Comparison of ENCODE assay signal across 8 cellular contexts in the genomic region with DNA sequence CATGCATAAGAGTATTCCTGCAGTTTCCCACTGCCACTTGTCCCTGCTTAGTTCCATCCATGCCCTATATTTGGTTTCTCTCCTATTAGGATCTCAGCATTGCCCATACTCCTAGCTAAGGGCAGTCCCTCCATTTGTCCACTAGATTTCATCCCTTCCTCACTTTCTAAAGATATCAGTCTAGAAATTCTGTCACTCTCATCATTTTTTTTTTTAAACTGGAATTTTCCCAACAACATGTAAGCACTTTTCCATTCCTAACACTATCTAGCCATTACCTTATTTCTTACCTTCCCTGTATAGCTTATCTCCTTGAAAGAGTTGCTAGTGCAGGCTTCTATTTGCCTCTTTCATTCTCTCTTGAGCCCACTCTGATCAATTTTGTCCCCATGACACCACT.
"Had no signal": no experiment of that assay in that cellular context is flagged by ENCODE, and none has a peak within 500 bp of the region (broad histone marks: within the 10 kb centered on the region; RNA-seq: fewer than 3 reads in every experiment).

No MANE protein-coding gene starts in this region.

- H3K4me3 ChIP-seq: GM23338 had no signal

- H3K4me2 ChIP-seq: GM23338, KMS-11 had no signal

- H2AFZ ChIP-seq: GM23338 had no signal

- H3K27ac ChIP-seq: HL-60, KMS-11 had no signal

- DNase-seq: H9, HCEC 1CT, KBM-7 had no signal

- ATAC-seq: GM23338 had no signal

- FAIRE-seq: H1, H54 had no signal

- H3K9ac ChIP-seq: KMS-11 had no signal
